ENCODE assay signal across 1 cellular context in the genomic region with DNA sequence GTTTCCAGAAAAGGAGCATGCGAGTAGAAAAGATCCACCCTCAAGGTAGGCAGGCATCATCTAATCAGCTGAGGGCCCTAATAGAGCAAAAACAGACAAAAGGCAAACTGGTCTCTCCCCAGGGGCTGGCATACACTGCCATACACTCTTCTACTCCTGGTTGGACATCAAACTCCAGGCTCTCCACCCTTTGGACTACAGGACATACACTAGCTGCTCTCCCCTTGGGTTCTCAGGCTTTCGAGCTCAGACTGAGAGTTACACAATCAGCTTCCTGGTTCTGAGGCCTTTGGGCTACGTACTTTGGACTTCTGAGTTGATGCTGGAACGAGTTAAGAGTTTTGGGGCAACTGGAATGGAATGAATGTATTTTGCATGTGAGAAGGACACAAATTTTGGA.
A peak's percentile ranks its signal among the peaks of the same experiment; 100 is the strongest.
TF ChIP-seq lines count a peak whose summit lies in the region.

No MANE protein-coding gene starts in this region.

TF ChIP-seq in HepG2, 621 proteins besides CTCF, POLR2A, EP300 and RAD21 (continued from another document and continues in another):
- TF ChIP-seq, protein P1, sequence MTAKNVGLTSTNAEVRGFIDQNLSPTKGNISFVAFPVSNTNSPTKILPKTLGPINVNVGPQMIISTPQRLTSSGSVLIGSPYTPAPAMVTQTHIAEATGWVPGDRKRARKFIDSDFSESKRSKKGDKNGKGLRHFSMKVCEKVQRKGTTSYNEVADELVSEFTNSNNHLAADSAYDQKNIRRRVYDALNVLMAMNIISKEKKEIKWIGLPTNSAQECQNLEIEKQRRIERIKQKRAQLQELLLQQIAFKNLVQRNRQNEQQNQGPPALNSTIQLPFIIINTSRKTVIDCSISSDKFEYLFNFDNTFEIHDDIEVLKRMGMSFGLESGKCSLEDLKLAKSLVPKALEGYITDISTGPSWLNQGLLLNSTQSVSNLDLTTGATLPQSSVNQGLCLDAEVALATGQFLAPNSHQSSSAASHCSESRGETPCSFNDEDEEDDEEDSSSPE (CRISPR knock-in tag; IDR thresholded peaks at IDR 0.05), result no peak
- TF ChIP-seq ZNF317 (CRISPR knock-in tag; IDR thresholded peaks at IDR 0.05), result no peak
- peak; percentile 40; the same call in 1 of the 2 replicates for TF ChIP-seq HDAC1 (CRISPR knock-in tag; IDR thresholded peaks at IDR 0.05)
- no peak for TF ChIP-seq REL (CRISPR knock-in tag; conservative IDR thresholded peaks at IDR 0.05)
- TF ChIP-seq NFE2L1 (CRISPR knock-in tag; IDR thresholded peaks at IDR 0.05; ENCODE audit: borderline replicate concordance), result no peak
- TF ChIP-seq, protein P2, sequence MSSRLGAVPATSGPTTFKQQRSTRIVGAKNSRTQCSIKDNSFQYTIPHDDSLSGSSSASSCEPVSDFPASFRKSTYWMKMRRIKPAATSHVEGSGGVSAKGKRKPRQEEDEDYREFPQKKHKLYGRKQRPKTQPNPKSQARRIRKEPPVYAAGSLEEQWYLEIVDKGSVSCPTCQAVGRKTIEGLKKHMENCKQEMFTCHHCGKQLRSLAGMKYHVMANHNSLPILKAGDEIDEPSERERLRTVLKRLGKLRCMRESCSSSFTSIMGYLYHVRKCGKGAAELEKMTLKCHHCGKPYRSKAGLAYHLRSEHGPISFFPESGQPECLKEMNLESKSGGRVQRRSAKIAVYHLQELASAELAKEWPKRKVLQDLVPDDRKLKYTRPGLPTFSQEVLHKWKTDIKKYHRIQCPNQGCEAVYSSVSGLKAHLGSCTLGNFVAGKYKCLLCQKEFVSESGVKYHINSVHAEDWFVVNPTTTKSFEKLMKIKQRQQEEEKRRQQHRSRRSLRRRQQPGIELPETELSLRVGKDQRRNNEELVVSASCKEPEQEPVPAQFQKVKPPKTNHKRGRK (CRISPR knock-in tag; IDR thresholded peaks at IDR 0.05), result no peak
- TF ChIP-seq ZNF484 (CRISPR knock-in tag; IDR thresholded peaks at IDR 0.05; ENCODE audit: borderline replicate concordance, low read depth), result no peak
- TF ChIP-seq, protein P3, sequence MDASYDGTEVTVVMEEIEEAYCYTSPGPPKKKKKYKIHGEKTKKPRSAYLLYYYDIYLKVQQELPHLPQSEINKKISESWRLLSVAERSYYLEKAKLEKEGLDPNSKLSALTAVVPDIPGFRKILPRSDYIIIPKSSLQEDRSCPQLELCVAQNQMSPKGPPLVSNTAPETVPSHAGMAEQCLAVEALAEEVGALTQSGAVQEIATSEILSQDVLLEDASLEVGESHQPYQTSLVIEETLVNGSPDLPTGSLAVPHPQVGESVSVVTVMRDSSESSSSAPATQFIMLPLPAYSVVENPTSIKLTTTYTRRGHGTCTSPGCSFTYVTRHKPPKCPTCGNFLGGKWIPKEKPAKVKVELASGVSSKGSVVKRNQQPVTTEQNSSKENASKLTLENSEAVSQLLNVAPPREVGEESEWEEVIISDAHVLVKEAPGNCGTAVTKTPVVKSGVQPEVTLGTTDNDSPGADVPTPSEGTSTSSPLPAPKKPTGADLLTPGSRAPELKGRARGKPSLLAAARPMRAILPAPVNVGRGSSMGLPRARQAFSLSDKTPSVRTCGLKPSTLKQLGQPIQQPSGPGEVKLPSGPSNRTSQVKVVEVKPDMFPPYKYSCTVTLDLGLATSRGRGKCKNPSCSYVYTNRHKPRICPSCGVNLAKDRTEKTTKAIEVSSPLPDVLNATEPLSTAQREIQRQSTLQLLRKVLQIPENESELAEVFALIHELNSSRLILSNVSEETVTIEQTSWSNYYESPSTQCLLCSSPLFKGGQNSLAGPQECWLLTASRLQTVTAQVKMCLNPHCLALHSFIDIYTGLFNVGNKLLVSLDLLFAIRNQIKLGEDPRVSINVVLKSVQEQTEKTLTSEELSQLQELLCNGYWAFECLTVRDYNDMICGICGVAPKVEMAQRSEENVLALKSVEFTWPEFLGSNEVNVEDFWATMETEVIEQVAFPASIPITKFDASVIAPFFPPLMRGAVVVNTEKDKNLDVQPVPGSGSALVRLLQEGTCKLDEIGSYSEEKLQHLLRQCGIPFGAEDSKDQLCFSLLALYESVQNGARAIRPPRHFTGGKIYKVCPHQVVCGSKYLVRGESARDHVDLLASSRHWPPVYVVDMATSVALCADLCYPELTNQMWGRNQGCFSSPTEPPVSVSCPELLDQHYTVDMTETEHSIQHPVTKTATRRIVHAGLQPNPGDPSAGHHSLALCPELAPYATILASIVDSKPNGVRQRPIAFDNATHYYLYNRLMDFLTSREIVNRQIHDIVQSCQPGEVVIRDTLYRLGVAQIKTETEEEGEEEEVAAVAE (CRISPR knock-in tag; IDR thresholded peaks at IDR 0.05; ENCODE audit: borderline replicate concordance), result no peak
- TF ChIP-seq SNAI1 (CRISPR knock-in tag; IDR thresholded peaks at IDR 0.05; ENCODE audit: borderline replicate concordance), result no peak
- no peak for TF ChIP-seq NFRKB (IDR thresholded peaks at IDR 0.05)
- TF ChIP-seq ZNF33A (CRISPR knock-in tag; IDR thresholded peaks at IDR 0.05; ENCODE audit: borderline replicate concordance), result no peak
- no peak for TF ChIP-seq ZFAT (CRISPR knock-in tag; conservative IDR thresholded peaks at IDR 0.05)
- TF ChIP-seq ZNF607 (CRISPR knock-in tag; IDR thresholded peaks at IDR 0.05; ENCODE audit: borderline replicate concordance), result no peak
- TF ChIP-seq MATR3 (CRISPR knock-in tag; IDR thresholded peaks at IDR 0.05), result no peak
- TF ChIP-seq, protein P4, sequence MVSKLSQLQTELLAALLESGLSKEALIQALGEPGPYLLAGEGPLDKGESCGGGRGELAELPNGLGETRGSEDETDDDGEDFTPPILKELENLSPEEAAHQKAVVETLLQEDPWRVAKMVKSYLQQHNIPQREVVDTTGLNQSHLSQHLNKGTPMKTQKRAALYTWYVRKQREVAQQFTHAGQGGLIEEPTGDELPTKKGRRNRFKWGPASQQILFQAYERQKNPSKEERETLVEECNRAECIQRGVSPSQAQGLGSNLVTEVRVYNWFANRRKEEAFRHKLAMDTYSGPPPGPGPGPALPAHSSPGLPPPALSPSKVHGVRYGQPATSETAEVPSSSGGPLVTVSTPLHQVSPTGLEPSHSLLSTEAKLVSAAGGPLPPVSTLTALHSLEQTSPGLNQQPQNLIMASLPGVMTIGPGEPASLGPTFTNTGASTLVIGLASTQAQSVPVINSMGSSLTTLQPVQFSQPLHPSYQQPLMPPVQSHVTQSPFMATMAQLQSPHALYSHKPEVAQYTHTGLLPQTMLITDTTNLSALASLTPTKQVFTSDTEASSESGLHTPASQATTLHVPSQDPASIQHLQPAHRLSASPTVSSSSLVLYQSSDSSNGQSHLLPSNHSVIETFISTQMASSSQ (IDR thresholded peaks at IDR 0.05; ENCODE audit: low read depth), result 0 out of 2 replicates have a peak, but pooled peaks have one; percentile 9
- TF ChIP-seq, protein P4 (CRISPR knock-in tag; IDR thresholded peaks at IDR 0.05; ENCODE audit: borderline replicate concordance), result no peak
- no peak for TF ChIP-seq YEATS2 (CRISPR knock-in tag; IDR thresholded peaks at IDR 0.05; ENCODE audit: borderline replicate concordance)
- no peak for TF ChIP-seq ZNF768 (CRISPR knock-in tag; IDR thresholded peaks at IDR 0.05)
- TF ChIP-seq, protein P5, sequence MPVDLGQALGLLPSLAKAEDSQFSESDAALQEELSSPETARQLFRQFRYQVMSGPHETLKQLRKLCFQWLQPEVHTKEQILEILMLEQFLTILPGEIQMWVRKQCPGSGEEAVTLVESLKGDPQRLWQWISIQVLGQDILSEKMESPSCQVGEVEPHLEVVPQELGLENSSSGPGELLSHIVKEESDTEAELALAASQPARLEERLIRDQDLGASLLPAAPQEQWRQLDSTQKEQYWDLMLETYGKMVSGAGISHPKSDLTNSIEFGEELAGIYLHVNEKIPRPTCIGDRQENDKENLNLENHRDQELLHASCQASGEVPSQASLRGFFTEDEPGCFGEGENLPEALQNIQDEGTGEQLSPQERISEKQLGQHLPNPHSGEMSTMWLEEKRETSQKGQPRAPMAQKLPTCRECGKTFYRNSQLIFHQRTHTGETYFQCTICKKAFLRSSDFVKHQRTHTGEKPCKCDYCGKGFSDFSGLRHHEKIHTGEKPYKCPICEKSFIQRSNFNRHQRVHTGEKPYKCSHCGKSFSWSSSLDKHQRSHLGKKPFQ (CRISPR knock-in tag; IDR thresholded peaks at IDR 0.05; ENCODE audit: insufficient replicate concordance), result no peak
- no peak for TF ChIP-seq NFIB (CRISPR knock-in tag; IDR thresholded peaks at IDR 0.05; ENCODE audit: borderline replicate concordance)
- no peak for TF ChIP-seq WIZ (CRISPR knock-in tag; IDR thresholded peaks at IDR 0.05)
- no peak for TF ChIP-seq SRF (IDR thresholded peaks at IDR 0.05; ENCODE audit: low read depth, low read length)
- TF ChIP-seq ZNF225 (CRISPR knock-in tag; IDR thresholded peaks at IDR 0.05), result no peak
- TF ChIP-seq ZNF451 (CRISPR knock-in tag; IDR thresholded peaks at IDR 0.05), result no peak
- TF ChIP-seq SALL1 (CRISPR knock-in tag; IDR thresholded peaks at IDR 0.05), result peak; percentile 51; the same call in 1 of the 2 replicates
- no peak for TF ChIP-seq SOX6 (IDR thresholded peaks at IDR 0.05)
- TF ChIP-seq SOX6 (CRISPR knock-in tag; IDR thresholded peaks at IDR 0.05), result peak; percentile 55
- TF ChIP-seq KDM4B (CRISPR knock-in tag; IDR thresholded peaks at IDR 0.05), result no peak
- TF ChIP-seq, protein P6, sequence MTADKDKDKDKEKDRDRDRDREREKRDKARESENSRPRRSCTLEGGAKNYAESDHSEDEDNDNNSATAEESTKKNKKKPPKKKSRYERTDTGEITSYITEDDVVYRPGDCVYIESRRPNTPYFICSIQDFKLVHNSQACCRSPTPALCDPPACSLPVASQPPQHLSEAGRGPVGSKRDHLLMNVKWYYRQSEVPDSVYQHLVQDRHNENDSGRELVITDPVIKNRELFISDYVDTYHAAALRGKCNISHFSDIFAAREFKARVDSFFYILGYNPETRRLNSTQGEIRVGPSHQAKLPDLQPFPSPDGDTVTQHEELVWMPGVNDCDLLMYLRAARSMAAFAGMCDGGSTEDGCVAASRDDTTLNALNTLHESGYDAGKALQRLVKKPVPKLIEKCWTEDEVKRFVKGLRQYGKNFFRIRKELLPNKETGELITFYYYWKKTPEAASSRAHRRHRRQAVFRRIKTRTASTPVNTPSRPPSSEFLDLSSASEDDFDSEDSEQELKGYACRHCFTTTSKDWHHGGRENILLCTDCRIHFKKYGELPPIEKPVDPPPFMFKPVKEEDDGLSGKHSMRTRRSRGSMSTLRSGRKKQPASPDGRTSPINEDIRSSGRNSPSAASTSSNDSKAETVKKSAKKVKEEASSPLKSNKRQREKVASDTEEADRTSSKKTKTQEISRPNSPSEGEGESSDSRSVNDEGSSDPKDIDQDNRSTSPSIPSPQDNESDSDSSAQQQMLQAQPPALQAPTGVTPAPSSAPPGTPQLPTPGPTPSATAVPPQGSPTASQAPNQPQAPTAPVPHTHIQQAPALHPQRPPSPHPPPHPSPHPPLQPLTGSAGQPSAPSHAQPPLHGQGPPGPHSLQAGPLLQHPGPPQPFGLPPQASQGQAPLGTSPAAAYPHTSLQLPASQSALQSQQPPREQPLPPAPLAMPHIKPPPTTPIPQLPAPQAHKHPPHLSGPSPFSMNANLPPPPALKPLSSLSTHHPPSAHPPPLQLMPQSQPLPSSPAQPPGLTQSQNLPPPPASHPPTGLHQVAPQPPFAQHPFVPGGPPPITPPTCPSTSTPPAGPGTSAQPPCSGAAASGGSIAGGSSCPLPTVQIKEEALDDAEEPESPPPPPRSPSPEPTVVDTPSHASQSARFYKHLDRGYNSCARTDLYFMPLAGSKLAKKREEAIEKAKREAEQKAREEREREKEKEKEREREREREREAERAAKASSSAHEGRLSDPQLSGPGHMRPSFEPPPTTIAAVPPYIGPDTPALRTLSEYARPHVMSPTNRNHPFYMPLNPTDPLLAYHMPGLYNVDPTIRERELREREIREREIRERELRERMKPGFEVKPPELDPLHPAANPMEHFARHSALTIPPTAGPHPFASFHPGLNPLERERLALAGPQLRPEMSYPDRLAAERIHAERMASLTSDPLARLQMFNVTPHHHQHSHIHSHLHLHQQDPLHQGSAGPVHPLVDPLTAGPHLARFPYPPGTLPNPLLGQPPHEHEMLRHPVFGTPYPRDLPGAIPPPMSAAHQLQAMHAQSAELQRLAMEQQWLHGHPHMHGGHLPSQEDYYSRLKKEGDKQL (CRISPR knock-in tag; IDR thresholded peaks at IDR 0.05; ENCODE audit: low read depth), result no peak
- no peak for TF ChIP-seq ZFP62 (CRISPR knock-in tag; IDR thresholded peaks at IDR 0.05)
- TF ChIP-seq PAX8 (CRISPR knock-in tag; IDR thresholded peaks at IDR 0.05; ENCODE audit: borderline replicate concordance), result no peak
- no peak for TF ChIP-seq ZBTB3 (CRISPR knock-in tag; IDR thresholded peaks at IDR 0.05; ENCODE audit: borderline replicate concordance, low read depth)
- TF ChIP-seq, protein P7, sequence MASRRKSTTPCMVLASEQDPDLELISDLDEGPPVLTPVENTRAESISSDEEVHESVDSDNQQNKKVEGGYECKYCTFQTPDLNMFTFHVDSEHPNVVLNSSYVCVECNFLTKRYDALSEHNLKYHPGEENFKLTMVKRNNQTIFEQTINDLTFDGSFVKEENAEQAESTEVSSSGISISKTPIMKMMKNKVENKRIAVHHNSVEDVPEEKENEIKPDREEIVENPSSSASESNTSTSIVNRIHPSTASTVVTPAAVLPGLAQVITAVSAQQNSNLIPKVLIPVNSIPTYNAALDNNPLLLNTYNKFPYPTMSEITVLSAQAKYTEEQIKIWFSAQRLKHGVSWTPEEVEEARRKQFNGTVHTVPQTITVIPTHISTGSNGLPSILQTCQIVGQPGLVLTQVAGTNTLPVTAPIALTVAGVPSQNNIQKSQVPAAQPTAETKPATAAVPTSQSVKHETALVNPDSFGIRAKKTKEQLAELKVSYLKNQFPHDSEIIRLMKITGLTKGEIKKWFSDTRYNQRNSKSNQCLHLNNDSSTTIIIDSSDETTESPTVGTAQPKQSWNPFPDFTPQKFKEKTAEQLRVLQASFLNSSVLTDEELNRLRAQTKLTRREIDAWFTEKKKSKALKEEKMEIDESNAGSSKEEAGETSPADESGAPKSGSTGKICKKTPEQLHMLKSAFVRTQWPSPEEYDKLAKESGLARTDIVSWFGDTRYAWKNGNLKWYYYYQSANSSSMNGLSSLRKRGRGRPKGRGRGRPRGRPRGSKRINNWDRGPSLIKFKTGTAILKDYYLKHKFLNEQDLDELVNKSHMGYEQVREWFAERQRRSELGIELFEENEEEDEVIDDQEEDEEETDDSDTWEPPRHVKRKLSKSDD (CRISPR knock-in tag; IDR thresholded peaks at IDR 0.05; ENCODE audit: low read depth), result no peak
- TF ChIP-seq ZNF644 (CRISPR knock-in tag; IDR thresholded peaks at IDR 0.05; ENCODE audit: low read depth), result peak; percentile 93
